12 cellular contexts compared by ENCODE assay signal in genomic region chr11:81005595-81005994, GRCh38.
DNase-seq lines count a peak whose midpoint lies in the region; ATAC-seq and TF ChIP-seq lines count a peak whose summit lies in the region.
"Had no signal": no experiment of that assay in that cellular context is flagged by ENCODE, and none has a peak within 500 bp of the region (broad histone marks: within the 10 kb centered on the region; RNA-seq: fewer than 3 reads in every experiment).

No MANE protein-coding gene starts in this region.

- ATAC-seq in GM21737 (IDR thresholded peaks at IDR 0.05; ENCODE audit: unreplicated experiment) (peak; percentile 56), esophagus mucosa (peak; percentile 77), T-cell (replicated peaks in 1 of 4) (no peak)

- no peaks in the 10 kb centered on the region for H3K27me3 ChIP-seq in colonic mucosa
- H3K27me3 ChIP-seq: right atrium auricular region had no signal

- no peak overlapping the region for H3K4me3 ChIP-seq in colonic mucosa
- H3K4me3 ChIP-seq: right atrium auricular region had no signal

- H3K4me1 ChIP-seq in colonic mucosa: peaks cover 3% of the 10 kb centered on the region
- H3K4me1 ChIP-seq: right atrium auricular region had no signal

- POLR2A ChIA-PET in T-cell (lab: Charles Lee): no interaction called here

- H3K4me1 Mint-ChIP-seq in T-cell: no peaks in the 10 kb centered on the region
- no peaks in the 10 kb centered on the region for H3K4me1 Mint-ChIP-seq in activated T-helper 2 cell treated with anti-CD3 and anti-CD28 coated beads, Interferon-gamma antibody, Interleukin-2, Interleukin-4, amounts not matched to agents 10 μg/mL and 5 μg/mL and 100 μg/mL, durations not matched to agents 14 hours and 24 hours and 36 hours (ENCODE audit: low read depth)
- H3K4me1 Mint-ChIP-seq: immature natural killer cell had no signal

- intact Hi-C loops in colonic mucosa (cut with DNase I): no loop called here
- intact Hi-C loops in activated T-helper 2 cell treated with anti-CD3 and anti-CD28 coated beads, Interferon-gamma antibody, Interleukin-2, Interleukin-4, amounts not matched to agents 10 μg/mL and 5 μg/mL and 100 μg/mL, durations not matched to agents 14 hours and 24 hours and 36 hours (cut with micrococcal nuclease): no loop called here

- DNase-seq in A172 (ENCODE audit: low spot score) (peak; percentile 88), M059J (ENCODE audit: low read depth) (peak; percentile 87), T-cell (no peak), colonic mucosa (no peak)
- no peak for DNase-seq in activated CD4-positive, alpha-beta T cell treated with anti-CD3 and anti-CD28 coated beads, Interleukin-2, amount 50 U/mL, for 1 hour
- no peak for DNase-seq in activated T-helper 2 cell treated with anti-CD3 and anti-CD28 coated beads, Interferon-gamma antibody, Interleukin-2, Interleukin-4, amounts not matched to agents 10 μg/mL and 5 μg/mL and 100 μg/mL, durations not matched to agents 14 hours and 24 hours and 36 hours (ENCODE audit: low spot score)
- DNase-seq: immature natural killer cell, NCI-H2227 treated with DMSO at 0.1 percent for 48 hours had no signal

- CTCF ChIA-PET in T-cell (lab: Charles Lee): no interaction called here

- no peaks in the 10 kb centered on the region for H3K9me3 ChIP-seq in colonic mucosa
- H3K9me3 ChIP-seq: right atrium auricular region had no signal

- no peaks in the 10 kb centered on the region for H3K36me3 Mint-ChIP-seq in T-cell
- H3K36me3 Mint-ChIP-seq in activated T-helper 2 cell treated with anti-CD3 and anti-CD28 coated beads, Interferon-gamma antibody, Interleukin-2, Interleukin-4, amounts not matched to agents 10 μg/mL and 5 μg/mL and 100 μg/mL, durations not matched to agents 14 hours and 24 hours and 36 hours (ENCODE audit: low read depth): no peaks in the 10 kb centered on the region
- H3K36me3 Mint-ChIP-seq: brain, immature natural killer cell had no signal

- H3K27ac Mint-ChIP-seq in T-cell: no peak overlapping the region
- H3K27ac Mint-ChIP-seq in activated T-helper 2 cell treated with anti-CD3 and anti-CD28 coated beads, Interferon-gamma antibody, Interleukin-2, Interleukin-4, amounts not matched to agents 10 μg/mL and 5 μg/mL and 100 μg/mL, durations not matched to agents 14 hours and 24 hours and 36 hours: no peak overlapping the region
- H3K27ac Mint-ChIP-seq: immature natural killer cell had no signal

- peaks cover 0 to 9% (median 5%) of the 10 kb centered on the region in 3 donors for H3K9me3 Mint-ChIP-seq in T-cell
- no peaks in the 10 kb centered on the region for H3K9me3 Mint-ChIP-seq in activated T-helper 2 cell treated with anti-CD3 and anti-CD28 coated beads, Interferon-gamma antibody, Interleukin-2, Interleukin-4, amounts not matched to agents 10 μg/mL and 5 μg/mL and 100 μg/mL, durations not matched to agents 14 hours and 24 hours and 36 hours

- H3K27me3 Mint-ChIP-seq in T-cell: no peaks in the 10 kb centered on the region
- no peaks in the 10 kb centered on the region for H3K27me3 Mint-ChIP-seq in activated T-helper 2 cell treated with anti-CD3 and anti-CD28 coated beads, Interferon-gamma antibody, Interleukin-2, Interleukin-4, amounts not matched to agents 10 μg/mL and 5 μg/mL and 100 μg/mL, durations not matched to agents 14 hours and 24 hours and 36 hours (ENCODE audit: low read depth)

- no peak for TF ChIP-seq CTCF in colonic mucosa (IDR thresholded peaks at IDR 0.05)

- H3K9ac ChIP-seq in colonic mucosa (ENCODE audit: low read depth in 2 of 2, low read length in 2 of 2): no peak overlapping the region

- H3K36me3 ChIP-seq in colonic mucosa: no peaks in the 10 kb centered on the region
- H3K36me3 ChIP-seq: right atrium auricular region had no signal

- H3K4me3 Mint-ChIP-seq in T-cell: no peak overlapping the region
- H3K4me3 Mint-ChIP-seq in activated T-helper 2 cell treated with anti-CD3 and anti-CD28 coated beads, Interferon-gamma antibody, Interleukin-2, Interleukin-4, amounts not matched to agents 10 μg/mL and 5 μg/mL and 100 μg/mL, durations not matched to agents 14 hours and 24 hours and 36 hours (ENCODE audit: low read depth): no peak overlapping the region
- H3K4me3 Mint-ChIP-seq: brain, immature natural killer cell had no signal

- H3K27ac ChIP-seq in colonic mucosa: no peak overlapping the region
- H3K27ac ChIP-seq: right atrium auricular region had no signal

Comparison
In these comparisons a context has a peak if more than half of its experiments do, and no peak if none do; other contexts are left out.
1. DNase-seq: peak in A172 (single experiment) and M059J (single experiment); none in T-cell (0 of 34), activated CD4-positive, alpha-beta T cell treated with anti-CD3 and anti-CD28 coated beads, Interleukin-2, amount 50 U/mL, for 1 hour (single experiment), colonic mucosa (single experiment) and activated T-helper 2 cell treated with anti-CD3 and anti-CD28 coated beads, Interferon-gamma antibody, Interleukin-2, Interleukin-4, amounts not matched to agents 10 μg/mL and 5 μg/mL and 100 μg/mL, durations not matched to agents 14 hours and 24 hours and 36 hours (single experiment).
2. ATAC-seq: peak in GM21737 (single experiment) and esophagus mucosa (single experiment); none in T-cell (0 of 4).